ENCODE assay signal across 8 cellular contexts in the genomic region with DNA sequence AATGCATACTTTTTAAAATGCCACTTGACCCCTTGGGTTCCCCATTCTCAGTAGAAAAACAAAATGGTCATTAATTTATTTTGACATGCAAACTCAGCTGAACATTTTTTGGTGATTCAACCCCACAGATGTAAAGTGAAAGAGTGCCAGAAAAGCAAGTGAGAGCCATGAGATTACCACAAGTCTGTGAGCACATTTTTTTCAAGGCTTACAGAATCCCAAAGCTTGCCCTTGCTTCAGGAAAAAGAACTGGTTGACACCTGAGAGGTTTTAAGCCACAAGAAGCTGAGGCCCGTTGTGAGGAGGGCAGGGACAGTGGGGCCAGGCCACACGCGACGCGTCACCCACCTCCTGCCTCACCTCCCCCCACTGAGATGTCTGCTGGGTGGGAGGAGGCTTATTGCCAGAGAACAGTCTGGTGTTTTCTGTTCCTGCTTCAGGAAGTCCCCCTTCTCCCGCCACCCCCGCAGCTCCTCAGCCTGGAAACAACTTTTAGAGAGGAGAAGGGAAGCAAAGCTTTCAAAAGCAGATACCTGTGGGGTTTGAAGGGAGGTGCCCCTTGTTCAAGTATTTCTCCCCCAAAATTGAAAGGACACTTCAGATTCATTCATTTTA.
DNase-seq lines count a peak whose midpoint lies in the region; ATAC-seq and TF ChIP-seq lines count a peak whose summit lies in the region.

No MANE protein-coding gene starts in this region.

- H3K36me3 ChIP-seq in KMS-11 (ENCODE audit: insufficient read depth): no peaks in the 10 kb centered on the region
- no peaks in the 10 kb centered on the region for H3K36me3 ChIP-seq in mesendoderm (ENCODE audit: control insufficient read depth, insufficient read depth, low read length)
- no peaks in the 10 kb centered on the region for H3K36me3 ChIP-seq in CD4-positive, alpha-beta memory T cell (ENCODE audit: insufficient read depth, low read length)

- H3K79me2 ChIP-seq in KMS-11 (ENCODE audit: insufficient read depth, low read depth) (no peaks in the 10 kb centered on the region), mesendoderm (ENCODE audit: control insufficient read depth, insufficient read depth, low read length) (no peaks in the 10 kb centered on the region)

- H3K4me3 Mint-ChIP-seq in chondrocyte (ENCODE audit: unreplicated experiment): peak overlapping the region; percentile 55
- no peak overlapping the region for H3K4me3 Mint-ChIP-seq in CD4-positive, alpha-beta memory T cell

- H3K56ac ChIP-seq in mesendoderm (ENCODE audit: low read length): peak overlapping the region; percentile 68

- H3K4me3 ChIP-seq in KMS-11 (IDR thresholded peaks at IDR 0.05; ENCODE audit: insufficient read depth, low read depth, low read length) (peak overlapping the region; percentile 35), mesendoderm (ENCODE audit: low read length) (no peak overlapping the region)
- H3K4me3 ChIP-seq in CD4-positive, alpha-beta memory T cell (ENCODE audit: low read length in 2 of 2): no peak overlapping the region

- H2AK5ac ChIP-seq in mesendoderm (ENCODE audit: low read length): no peak overlapping the region

- peaks cover 7% of the 10 kb centered on the region for H3K9me3 Mint-ChIP-seq in chondrocyte (ENCODE audit: low read depth)
- peaks cover 0 to 4% (median 0%) of the 10 kb centered on the region in 8 donors for H3K9me3 Mint-ChIP-seq in CD4-positive, alpha-beta memory T cell

- H4K20me1 ChIP-seq in KMS-11 (ENCODE audit: insufficient read depth): no peaks in the 10 kb centered on the region

- POLR2A ChIA-PET in CD4-positive, alpha-beta memory T cell (lab: Charles Lee; ENCODE audit: partially characterized antibody): no interaction called here

- H2AFZ ChIP-seq in KMS-11 (ENCODE audit: low read depth): peak overlapping the region; percentile 65

- no peak overlapping the region for H4K5ac ChIP-seq in mesendoderm (ENCODE audit: low read length)

- H2BK15ac ChIP-seq in mesendoderm (replicated peaks; ENCODE audit: low read depth): no peak overlapping the region

- H4K8ac ChIP-seq in mesendoderm (ENCODE audit: low read depth, low read length): no peak overlapping the region

- H3K4ac ChIP-seq in mesendoderm (ENCODE audit: low read depth, low read length): peak overlapping the region; percentile 85

- H3K79me1 ChIP-seq in mesendoderm (ENCODE audit: low read length): no peaks in the 10 kb centered on the region

- H3K27ac Mint-ChIP-seq in chondrocyte (ENCODE audit: unreplicated experiment): peak overlapping the region; percentile 99
- no peak overlapping the region for H3K27ac Mint-ChIP-seq in CD4-positive, alpha-beta memory T cell

- DNase-seq in GM10266 (ENCODE audit: extremely low spot score) (peak; percentile 51), chondrocyte (ENCODE audit: low spot score) (no peak), mesendoderm (peak; percentile 89), cerebellum (ENCODE audit: low spot score) (no peak), ecto neural progenitor cell (ENCODE audit: low spot score) (no peak)
- no peak for DNase-seq in CD4-positive, alpha-beta memory T cell

- peak overlapping the region; percentile 20 for H2BK5ac ChIP-seq in mesendoderm (ENCODE audit: low read length)

- H3K27me3 ChIP-seq in KMS-11 (ENCODE audit: insufficient read depth, low read depth): no peaks in the 10 kb centered on the region
- H3K27me3 ChIP-seq in mesendoderm (ENCODE audit: insufficient read depth, low read length, poor library complexity): no peaks in the 10 kb centered on the region
- H3K27me3 ChIP-seq in CD4-positive, alpha-beta memory T cell (ENCODE audit: insufficient read depth, low read length): no peaks in the 10 kb centered on the region

- H3K4me1 Mint-ChIP-seq in chondrocyte (ENCODE audit: low read depth): no peaks in the 10 kb centered on the region
- no peaks in the 10 kb centered on the region for H3K4me1 Mint-ChIP-seq in CD4-positive, alpha-beta memory T cell

- H3K27ac ChIP-seq in KMS-11 (peak overlapping the region; percentile 77), mesendoderm (ENCODE audit: low read depth, low read length) (peak overlapping the region; percentile 79)
- no peak overlapping the region for H3K27ac ChIP-seq in CD4-positive, alpha-beta memory T cell (ENCODE audit: low read depth, low read length)

- no peaks in the 10 kb centered on the region for H3K36me3 Mint-ChIP-seq in chondrocyte (ENCODE audit: low read depth)
- peaks cover 0 to 4% of the 10 kb centered on the region in 2 donors for H3K36me3 Mint-ChIP-seq in CD4-positive, alpha-beta memory T cell

- H3K4me1 ChIP-seq in KMS-11 (ENCODE audit: low read depth, poor library complexity, severe bottlenecking) (peaks cover 36% of the 10 kb centered on the region), mesendoderm (ENCODE audit: control insufficient read depth, low read depth, low read length) (peaks cover 2% of the 10 kb centered on the region)
- no peaks in the 10 kb centered on the region for H3K4me1 ChIP-seq in CD4-positive, alpha-beta memory T cell (ENCODE audit: insufficient read depth, low read length)

- peak; percentile 65 for ATAC-seq in GM21737 (IDR thresholded peaks at IDR 0.05; ENCODE audit: unreplicated experiment)

- intact Hi-C loops in CD4-positive, alpha-beta memory T cell (cut with micrococcal nuclease): no loop called here

- TF ChIP-seq CTCF in GM10266 (IDR thresholded peaks at IDR 0.05; ENCODE audit: control insufficient read depth, insufficient read depth, low read depth, missing control alignments) (no peak), KMS-11 (conservative IDR thresholded peaks at IDR 0.05; ENCODE audit: low read depth, low read length) (no peak), chondrocyte (IDR thresholded peaks at IDR 0.05) (no peak)

- peak overlapping the region; percentile 64 for H3K18ac ChIP-seq in mesendoderm (ENCODE audit: low read length)

- WGBS in mesendoderm (ENCODE audit: extremely low coverage, insufficient coverage, low lambda C conversion rate): no CpG with 5 or more reads among the region's 7 CpGs

- no peak overlapping the region for H3K23ac ChIP-seq in mesendoderm (ENCODE audit: low read length)

- no peak overlapping the region for H2BK120ac ChIP-seq in mesendoderm (ENCODE audit: low read depth, low read length)

- CTCF ChIA-PET in CD4-positive, alpha-beta memory T cell (lab: Charles Lee; ENCODE audit: partially characterized antibody): no interaction called here

- H3K4me2 ChIP-seq in KMS-11 (peak overlapping the region; percentile 83), mesendoderm (ENCODE audit: low read length) (no peak overlapping the region)

- H3K27me3 Mint-ChIP-seq in chondrocyte (ENCODE audit: low read depth): no peaks in the 10 kb centered on the region
- H3K27me3 Mint-ChIP-seq in CD4-positive, alpha-beta memory T cell: peaks cover 15 to 19% of the 10 kb centered on the region in 2 donors

- H3K9ac ChIP-seq in KMS-11 (peak overlapping the region; percentile 66), mesendoderm (ENCODE audit: low read length) (no peak overlapping the region)

- no peaks in the 10 kb centered on the region for H3K9me3 ChIP-seq in CD4-positive, alpha-beta memory T cell (ENCODE audit: control insufficient read depth in 1 of 2, low read length in 2 of 2)

Comparison
In these comparisons a context has a peak if more than half of its experiments do, and no peak if none do; other contexts are left out.
1. DNase-seq: peak in GM10266 (single experiment) and mesendoderm (single experiment); none in chondrocyte (single experiment), CD4-positive, alpha-beta memory T cell (0 of 5), cerebellum (single experiment) and ecto neural progenitor cell (single experiment).